ENCODE assay signal across 16 cellular contexts in the genomic region with DNA sequence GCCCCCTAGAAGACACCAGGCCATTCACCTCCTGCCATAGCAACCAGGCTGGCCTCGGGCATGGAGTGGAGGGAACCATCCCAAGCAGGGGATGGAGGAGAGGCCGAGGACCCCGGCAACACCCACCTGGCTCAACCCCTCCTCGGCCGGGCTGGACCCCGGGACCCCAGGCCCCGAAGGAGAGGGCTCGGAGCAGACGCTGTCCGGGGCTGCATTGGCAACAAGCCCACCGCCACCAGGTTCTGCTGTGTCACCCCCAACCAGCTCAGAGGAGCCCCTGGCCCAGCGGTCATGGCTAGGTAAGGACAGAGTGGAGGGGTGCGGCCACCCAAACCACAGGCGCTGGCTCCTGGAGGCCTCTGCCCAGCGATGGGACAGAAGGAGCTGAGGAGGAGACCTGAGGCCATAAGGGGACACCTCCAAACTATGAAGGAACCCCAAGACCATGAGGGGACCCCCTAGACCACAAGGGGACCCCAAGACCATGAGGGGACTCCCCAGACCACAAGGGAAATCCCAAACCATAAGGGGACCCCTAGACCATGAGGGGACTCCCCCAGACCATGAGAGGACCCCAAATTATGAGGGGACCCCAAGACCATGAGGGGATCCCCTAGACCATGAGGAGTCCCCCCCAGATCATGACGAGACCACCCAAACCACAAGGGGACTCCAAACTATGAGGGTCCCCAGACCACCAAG.
DNase-seq lines count a peak whose midpoint lies in the region; ATAC-seq, FAIRE-seq and TF ChIP-seq lines count a peak whose summit lies in the region.
"Had no signal": no experiment of that assay in that cellular context is flagged by ENCODE, and none has a peak within 500 bp of the region (broad histone marks: within the 10 kb centered on the region; RNA-seq: fewer than 3 reads in every experiment).

No MANE protein-coding gene starts in this region.

- H2AFZ ChIP-seq in H1 (ENCODE audit: low read length) = no peak overlapping the region

- no peaks in the 10 kb centered on the region for H3K9me3 Mint-ChIP-seq in stimulated activated naive CD8-positive, alpha-beta T cell treated with anti-CD3 and anti-CD28 coated beads, Interleukin-15, Interleukin-2, amounts not matched to agents 100 ng/mL and 50 ng/mL, for 24 hours
- H3K9me3 Mint-ChIP-seq in activated CD8-positive, alpha-beta T cell treated with anti-CD3 and anti-CD28 coated beads for 36 hours = peaks cover 2% of the 10 kb centered on the region

- H2BK15ac ChIP-seq in H1 (ENCODE audit: low read length) = no peak overlapping the region

- H3K36me3 Mint-ChIP-seq in stimulated activated naive CD8-positive, alpha-beta T cell treated with anti-CD3 and anti-CD28 coated beads, Interleukin-15, Interleukin-2, amounts not matched to agents 100 ng/mL and 50 ng/mL, for 24 hours (ENCODE audit: low read depth) = peaks cover 25% of the 10 kb centered on the region
- peaks cover 40% of the 10 kb centered on the region for H3K36me3 Mint-ChIP-seq in activated CD8-positive, alpha-beta T cell treated with anti-CD3 and anti-CD28 coated beads for 36 hours (ENCODE audit: low read depth)

- peak overlapping the region; percentile 52 for H3K4me3 Mint-ChIP-seq in stimulated activated naive CD8-positive, alpha-beta T cell treated with anti-CD3 and anti-CD28 coated beads, Interleukin-15, Interleukin-2, amounts not matched to agents 100 ng/mL and 50 ng/mL, for 24 hours
- peak overlapping the region; percentile 32 for H3K4me3 Mint-ChIP-seq in activated CD8-positive, alpha-beta T cell treated with anti-CD3 and anti-CD28 coated beads for 36 hours

- H3K23ac ChIP-seq in H1 (ENCODE audit: insufficient read length) = no peak overlapping the region

- H2BK120ac ChIP-seq in H1 (replicated peaks; ENCODE audit: low read depth, low read length) = no peak overlapping the region

- POLR2A ChIA-PET in activated CD8-positive, alpha-beta T cell treated with anti-CD3 and anti-CD28 coated beads for 36 hours (lab: Charles Lee) = interaction anchor here (0.6 to 3.2 kb wide), 5 partner anchors 10 to 70 kb away, joined by 3 to 12 read pairs (median 3); no protein-coding TSS in a partner anchor
- POLR2A ChIA-PET in H1 (lab: Charles Lee; ENCODE audit: partially characterized antibody) = no interaction called here

- no peak overlapping the region for H3K4me2 ChIP-seq in H1 (ENCODE audit: insufficient read depth in 1 of 2, low read depth in 2 of 2, low read length in 2 of 2)
- H3K4me2 ChIP-seq: SK-N-SH had no signal

- intact Hi-C loops in activated CD8-positive, alpha-beta T cell treated with anti-CD3 and anti-CD28 coated beads for 36 hours (cut with micrococcal nuclease) = no loop called here
- intact Hi-C loops in head of caudate nucleus (cut with DNase I) = loop anchor here (10.0 kb wide), 2 partner anchors 70 to 260 kb away; no protein-coding TSS in a partner anchor

- peak overlapping the region; percentile 51; the same call in 1 of the 2 replicates for H4K8ac ChIP-seq in H1 (ENCODE audit: extremely low read depth, insufficient read depth, low read length)

- DNase-seq in stimulated activated naive CD8-positive, alpha-beta T cell treated with anti-CD3 and anti-CD28 coated beads, Interleukin-15, Interleukin-2, amounts not matched to agents 100 U/mL and 50 U/mL, for 24 hours = no peak
- no peak for DNase-seq in activated CD8-positive, alpha-beta T cell treated with anti-CD3 and anti-CD28 coated beads for 36 hours
- DNase-seq in H1 (ENCODE audit: low read depth in 1 of 2, low spot score in 2 of 2) = no peak
- DNase-seq in head of caudate nucleus = no peak
- no peak for DNase-seq in NCI-H128 (lab: John Stamatoyannopoulos, UW; ENCODE audit: unreplicated experiment)
- DNase-seq: COR-L47, DMS 273 treated with DMSO at 0.1 percent for 48 hours, NCI-H1105 treated with DMSO at 0.1 percent for 48 hours, NCI-H1694 treated with DMSO at 0.1 percent for 48 hours, NCI-H510A treated with DMSO at 0.1 percent for 48 hours, NCI-H82, SHP77 treated with DMSO at 0.1 percent for 48 hours, SK-N-SH had no signal

- peaks cover 0 to 8% (median 3%) of the 10 kb centered on the region in 4 experiments; a peak in 5 of 8 replicates for H3K36me3 ChIP-seq in H1 (ENCODE audit: control insufficient read depth in 2 of 4, insufficient read depth in 4 of 4, low read length in 3 of 4)

- no peak for FAIRE-seq in H1 (lab: Jason Lieb, UNC)
- FAIRE-seq: HepG2 had no signal

- H3K9ac ChIP-seq in H1 (replicated peaks in 1 of 4; ENCODE audit: extremely low read depth in 1 of 4, low read depth in 3 of 4, low read length in 3 of 4) = no peak overlapping the region
- H3K9ac ChIP-seq: SK-N-SH had no signal

- CTCF ChIA-PET in activated CD8-positive, alpha-beta T cell treated with anti-CD3 and anti-CD28 coated beads for 36 hours (lab: Charles Lee) = no interaction called here
- CTCF ChIA-PET in H1 (lab: Charles Lee; ENCODE audit: partially characterized antibody) = interaction anchor here (0.8 kb wide), 1 partner anchor 205 kb away, joined by 3 read pairs; no protein-coding TSS in a partner anchor

- no peak overlapping the region for H3K18ac ChIP-seq in H1 (ENCODE audit: extremely low read depth, low read length)

- H3K27me3 Mint-ChIP-seq in stimulated activated naive CD8-positive, alpha-beta T cell treated with anti-CD3 and anti-CD28 coated beads, Interleukin-15, Interleukin-2, amounts not matched to agents 100 ng/mL and 50 ng/mL, for 24 hours = no peaks in the 10 kb centered on the region
- no peaks in the 10 kb centered on the region for H3K27me3 Mint-ChIP-seq in activated CD8-positive, alpha-beta T cell treated with anti-CD3 and anti-CD28 coated beads for 36 hours

- H4K20me1 ChIP-seq in H1 (replicated peaks in 1 of 2; ENCODE audit: control insufficient read depth in 1 of 2, insufficient read depth in 2 of 2, low read length in 2 of 2) = peaks cover 0 to 2% of the 10 kb centered on the region in 2 experiments

- no peak overlapping the region for H3K14ac ChIP-seq in H1 (ENCODE audit: insufficient read length)

- TF ChIP-seq CTCF in activated CD8-positive, alpha-beta T cell treated with anti-CD3 and anti-CD28 coated beads for 36 hours (IDR thresholded peaks at IDR 0.05) = no peak
- TF ChIP-seq CTCF in H1 (IDR thresholded peaks at IDR 0.05; ENCODE audit: control extremely low read depth in 1 of 3, insufficient read depth in 1 of 3, low read depth in 1 of 3, low read length in 3 of 3) = no peak

- TF ChIP-seq EP300 in H1 (IDR thresholded peaks at IDR 0.05; ENCODE audit: borderline replicate concordance in 1 of 2, low read depth in 2 of 2, low read length in 2 of 2) = no peak

- TF ChIP-seq POLR2A in H1 (IDR thresholded peaks at IDR 0.05; ENCODE audit: control extremely low read depth in 1 of 2, low read depth in 2 of 2, low read length in 2 of 2) = no peak

- no peak for TF ChIP-seq RAD21 in H1 (IDR thresholded peaks at IDR 0.05 in 1 of 2, conservative IDR thresholded peaks at IDR 0.05 in 1 of 2; ENCODE audit: low read depth in 2 of 2, low read length in 2 of 2)

- H3K4me1 Mint-ChIP-seq in stimulated activated naive CD8-positive, alpha-beta T cell treated with anti-CD3 and anti-CD28 coated beads, Interleukin-15, Interleukin-2, amounts not matched to agents 100 ng/mL and 50 ng/mL, for 24 hours (ENCODE audit: low read depth) = peaks cover 53% of the 10 kb centered on the region
- H3K4me1 Mint-ChIP-seq in activated CD8-positive, alpha-beta T cell treated with anti-CD3 and anti-CD28 coated beads for 36 hours (ENCODE audit: low read depth) = peaks cover 45% of the 10 kb centered on the region

- no peaks in the 10 kb centered on the region for H3K9me3 ChIP-seq in H1 (ENCODE audit: insufficient read depth in 2 of 2, low read depth in 1 of 2, low read length in 1 of 2)
- H3K9me3 ChIP-seq: SK-N-SH had no signal

- ATAC-seq in stimulated activated naive CD8-positive, alpha-beta T cell treated with anti-CD3 and anti-CD28 coated beads, Interleukin-15, Interleukin-2, amounts not matched to agents 100 U/mL and 50 U/mL, for 24 hours = no peak
- ATAC-seq in activated CD8-positive, alpha-beta T cell treated with anti-CD3 and anti-CD28 coated beads for 36 hours = no peak
- no peak for ATAC-seq in GM18870 (IDR thresholded peaks at IDR 0.05; ENCODE audit: unreplicated experiment)
- ATAC-seq: HepG2 had no signal

- H3K27me3 ChIP-seq in H1 (replicated peaks in 1 of 4; ENCODE audit: control insufficient read depth in 3 of 4, extremely low read depth in 1 of 4, insufficient read depth in 3 of 4, low read length in 3 of 4) = no peaks in the 10 kb centered on the region

- H2BK5ac ChIP-seq in H1 (ENCODE audit: low read depth, low read length) = no peak overlapping the region

- WGBS in H1 (ENCODE audit: extremely low coverage in 1 of 2, insufficient coverage in 1 of 2, insufficient read length in 1 of 2, insufficient replicate concordance in 2 of 2, low coverage in 1 of 2, low lambda C conversion rate in 2 of 2, missing lambda C conversion rate in 1 of 2), 2 experiments = 94% methylated on average over 16 of the region's 16 CpGs; no CpG with 5 or more reads in 1 of the 2 experiments

- peak overlapping the region; percentile 45 for H3K27ac Mint-ChIP-seq in stimulated activated naive CD8-positive, alpha-beta T cell treated with anti-CD3 and anti-CD28 coated beads, Interleukin-15, Interleukin-2, amounts not matched to agents 100 ng/mL and 50 ng/mL, for 24 hours
- peak overlapping the region; percentile 59 for H3K27ac Mint-ChIP-seq in activated CD8-positive, alpha-beta T cell treated with anti-CD3 and anti-CD28 coated beads for 36 hours

- no peak overlapping the region for H3K56ac ChIP-seq in H1 (replicated peaks; ENCODE audit: insufficient read length, low read depth, low read length)

- no peak overlapping the region for H2AK5ac ChIP-seq in H1 (ENCODE audit: low read depth, low read length)

- H2BK12ac ChIP-seq in H1 (ENCODE audit: low read depth, low read length) = no peak overlapping the region

- H2BK20ac ChIP-seq in H1 (ENCODE audit: low read length) = no peak overlapping the region

- no peak overlapping the region; the same call in 1 of the 2 replicates for H3K27ac ChIP-seq in H1 (ENCODE audit: low read depth, low read length)

- H4K91ac ChIP-seq in H1 (replicated peaks; ENCODE audit: insufficient read length, low read length) = no peak overlapping the region

- H3K4me3 ChIP-seq in H1 (ENCODE audit: extremely low read depth in 1 of 4, insufficient read depth in 2 of 4, low read depth in 3 of 4, low read length in 4 of 4) = no peak overlapping the region

- H3K4ac ChIP-seq in H1 (replicated peaks; ENCODE audit: insufficient read length, low read depth, low read length) = no peak overlapping the region

- H3K79me2 ChIP-seq in H1 (ENCODE audit: control insufficient read depth in 1 of 2, insufficient read depth in 2 of 2, low read length in 2 of 2) = no peaks in the 10 kb centered on the region

- no peak overlapping the region for H4K5ac ChIP-seq in H1 (ENCODE audit: insufficient read length, low read depth, low read length)

- H3K23me2 ChIP-seq in H1 (ENCODE audit: low read depth, low read length) = peaks cover 4% of the 10 kb centered on the region; the same call in 1 of the 2 replicates

- H3K4me1 ChIP-seq in H1 (replicated peaks in 1 of 4; ENCODE audit: control insufficient read depth in 3 of 4, insufficient read depth in 4 of 4, low read length in 3 of 4) = no peaks in the 10 kb centered on the region

- H3K79me1 ChIP-seq in H1 (ENCODE audit: low read depth, low read length) = no peaks in the 10 kb centered on the region

TF ChIP-seq in H1, 55 proteins besides CTCF, POLR2A, EP300 and RAD21 (continues in another document):
- no peak for TF ChIP-seq POLR2AphosphoS5 (IDR thresholded peaks at IDR 0.05; ENCODE audit: low read depth, low read length)
- TF ChIP-seq CREB1 (IDR thresholded peaks at IDR 0.05) = no peak
